Comparison of ENCODE assay signal across 14 cellular contexts in genomic region chr1:62230724-62231123, GRCh38. TPM values are rescaled to one million over a fixed set of nuclear protein-coding genes. Genes with fewer than 3 reads are reported as not detected.
DNase-seq lines count a peak whose midpoint lies in the region; ATAC-seq and TF ChIP-seq lines count a peak whose summit lies in the region.
"Had no signal": no experiment of that assay in that cellular context is flagged by ENCODE, and none has a peak within 500 bp of the region (broad histone marks: within the 10 kb centered on the region; RNA-seq: fewer than 3 reads in every experiment).

No MANE protein-coding gene starts in this region.

- no peaks in the 10 kb centered on the region for H3K4me1 ChIP-seq in OCI-LY7 (ENCODE audit: insufficient read depth, low read length, poor library complexity, severe bottlenecking)
- H3K4me1 ChIP-seq: colonic mucosa had no signal

- peak; percentile 76 for DNase-seq in BJ (ENCODE audit: low read depth)
- peak; percentile 95 for DNase-seq in HPDE6-E6E7 (ENCODE audit: extremely low spot score)
- DNase-seq in WTC11 (ENCODE audit: low spot score) = no peak
- DNase-seq in islet precursor cell = peak; percentile 97
- DNase-seq in OCI-LY7 (ENCODE audit: low spot score) = no peak
- no peak for DNase-seq in GDM1 (lab: John Stamatoyannopoulos, UW)
- no peak for DNase-seq in left colon
- DNase-seq: activated naive CD4-positive, alpha-beta T cell; CD4-positive, CD25-positive, alpha-beta regulatory T cell; colonic mucosa; NCI-H1694; Right ventricle myocardium superior had no signal

- no peaks in the 10 kb centered on the region for H3K79me2 ChIP-seq in OCI-LY7 (ENCODE audit: insufficient read depth, low read depth, low read length)

- H3K4me3 ChIP-seq in BJ (ENCODE audit: low read depth, low read length) = no peak overlapping the region
- no peak overlapping the region for H3K4me3 ChIP-seq in OCI-LY7 (ENCODE audit: low read depth, low read length, poor library complexity, severe bottlenecking)
- H3K4me3 ChIP-seq: colonic mucosa had no signal

- H3K9me3 ChIP-seq in OCI-LY7 (ENCODE audit: low read length) = no peaks in the 10 kb centered on the region
- H3K9me3 ChIP-seq: colonic mucosa had no signal

- ATAC-seq in WTC11 (no peak), GM19324 (IDR thresholded peaks at IDR 0.05; ENCODE audit: low FRiP score, unreplicated experiment) (no peak), left colon (no peak)

- no peaks in the 10 kb centered on the region; the same call in 1 of the 2 replicates for H3K27me3 Mint-ChIP-seq in WTC11 (ENCODE audit: low read depth)
- H3K27me3 Mint-ChIP-seq: CD4-positive, CD25-positive, alpha-beta regulatory T cell had no signal

- peaks cover 64% of the 10 kb centered on the region for H3K4me1 Mint-ChIP-seq in WTC11

- H3K36me3 Mint-ChIP-seq in WTC11 = peaks cover 31% of the 10 kb centered on the region
- H3K36me3 Mint-ChIP-seq: CD4-positive, CD25-positive, alpha-beta regulatory T cell had no signal

- CTCF ChIA-PET in BJ (lab: Yijun Ruan, JAX) = interaction anchor here (0.9 kb wide), 1 partner anchor 108 kb away, joined by 3 read pairs; no protein-coding TSS in a partner anchor
- CTCF ChIA-PET in WTC11 (lab: Charles Lee) = interaction anchor here (1.7 kb wide), 1 partner anchor 55 kb away, joined by 4 read pairs; no protein-coding TSS in a partner anchor
- CTCF ChIA-PET in OCI-LY7 (lab: Charles Lee; ENCODE audit: unreplicated experiment) = no interaction called here

- TF ChIP-seq CTCF in BJ (IDR thresholded peaks at IDR 0.05; ENCODE audit: insufficient read depth, low read depth, low read length) (no peak), WTC11 (IDR thresholded peaks at IDR 0.05) (no peak), OCI-LY7 (conservative IDR thresholded peaks at IDR 0.05; ENCODE audit: low read length) (no peak)

- H3K27me3 ChIP-seq in BJ (ENCODE audit: control insufficient read depth, insufficient read depth, low read length) = no peaks in the 10 kb centered on the region
- H3K27me3 ChIP-seq: colonic mucosa had no signal

- H2AFZ ChIP-seq in OCI-LY7 (ENCODE audit: low read length) = no peak overlapping the region

- no peak overlapping the region for H3K4me3 Mint-ChIP-seq in WTC11
- H3K4me3 Mint-ChIP-seq: CD4-positive, CD25-positive, alpha-beta regulatory T cell had no signal

- H3K9me3 Mint-ChIP-seq in WTC11 = no peaks in the 10 kb centered on the region
- H3K9me3 Mint-ChIP-seq: CD4-positive, CD25-positive, alpha-beta regulatory T cell had no signal

- peak overlapping the region; percentile 86 for H3K27ac Mint-ChIP-seq in WTC11
- H3K27ac Mint-ChIP-seq: CD4-positive, CD25-positive, alpha-beta regulatory T cell; progenitor cell of endocrine pancreas had no signal

- no TSS peak for BruUV-seq in OCI-LY7 (replicated peaks; lab: Mats Ljungman, UMichigan)

- POLR2A ChIA-PET in BJ (lab: Charles Lee) = interaction anchor here (1.0 kb wide), 1 partner anchor 10 kb away, joined by 3 read pairs; no protein-coding TSS in a partner anchor
- POLR2A ChIA-PET in WTC11 (lab: Charles Lee) = no interaction called here
- POLR2A ChIA-PET in OCI-LY7 (lab: Charles Lee) = interaction anchor here (0.6 kb wide), 1 partner anchor 1105 kb away, joined by 3 read pairs; no protein-coding TSS in a partner anchor

- no peaks in the 10 kb centered on the region for H3K36me3 ChIP-seq in BJ (ENCODE audit: control insufficient read depth, insufficient read depth, low read length)
- no peaks in the 10 kb centered on the region for H3K36me3 ChIP-seq in OCI-LY7 (ENCODE audit: insufficient read depth, low read length)
- H3K36me3 ChIP-seq: colonic mucosa had no signal

- no peak overlapping the region for H3K4me2 ChIP-seq in OCI-LY7 (ENCODE audit: low read length)

- H3K9me2 ChIP-seq in OCI-LY7 (ENCODE audit: insufficient read depth, low read length) = no peaks in the 10 kb centered on the region

- intact Hi-C loops in OCI-LY7 (cut with micrococcal nuclease; ENCODE audit: unreplicated experiment) (no loop called here), left colon (cut with DNase I, micrococcal nuclease) (no loop called here)

- H4K20me1 ChIP-seq in OCI-LY7 (ENCODE audit: insufficient read depth, low read length) = no peaks in the 10 kb centered on the region

- H3K27ac ChIP-seq in OCI-LY7 (ENCODE audit: low read depth, low read length, poor library complexity, severe bottlenecking) = no peak overlapping the region
- H3K27ac ChIP-seq: colonic mucosa had no signal

TF ChIP-seq in WTC11, 78 proteins besides CTCF, POLR2A, EP300 and RAD21:
- TF ChIP-seq FOXJ3 (CRISPR knock-in tag; IDR thresholded peaks at IDR 0.05; ENCODE audit: borderline replicate concordance) (no peak), JAZF1 (CRISPR knock-in tag; IDR thresholded peaks at IDR 0.05) (no peak)

RNA-seq across cellular contexts. Expression of gene L1TD1, which starts 36.1 kb away (rescaled TPM):
- polyA plus RNA-seq in BJ (2011; rRNA removed) = 0.01 TPM in 1 of 2 replicates, not detected in the other
- polyA minus RNA-seq in BJ (2011; rRNA and poly(A)+ RNA removed) = not detected in 2 replicates
- 296 to 319 TPM (median 303 TPM) in 3 replicates for total RNA-seq in WTC11 (2021)
- not detected in 2 replicates for total RNA-seq in OCI-LY7 (2014; rRNA removed; shearing (Covaris generic))
- total RNA-seq in OCI-LY7 (2022) = not detected in 2 replicates
- 1 to 10 TPM; 4.1 to 6.9 TPM for total RNA-seq in left colon
- total RNA-seq: CD4-positive, CD25-positive, alpha-beta regulatory T cell; Right ventricle myocardium superior had no signal
- polyA plus RNA-seq: CD4-positive, CD25-positive, alpha-beta regulatory T cell had no signal

Comparison
In these comparisons a context has a peak if more than half of its experiments do, and no peak if none do; other contexts are left out.
1. DNase-seq: peak in BJ (single experiment), HPDE6-E6E7 (single experiment) and islet precursor cell (single experiment); none in WTC11 (single experiment), OCI-LY7 (single experiment), GDM1 (single experiment) and left colon (0 of 2).
2. RNA of gene L1TD1, which starts 36.1 kb away (total RNA-seq): 296 to 319 TPM in WTC11; 4.1 to 6.9 TPM in left colon and not detected in OCI-LY7; every median in the first group is over 10 times any median in the second.